1 cellular context compared by ENCODE assay signal in genomic region chr3:185750015-185750414, GRCh38.
TF ChIP-seq lines count a peak whose summit lies in the region.

No MANE protein-coding gene starts in this region.

TF ChIP-seq in GM23338, 12 proteins besides CTCF, POLR2A, EP300 and RAD21 (continued from another document):
- TF ChIP-seq REST (IDR thresholded peaks at IDR 0.05; ENCODE audit: unreplicated experiment) (no peak), POLR2AphosphoS5 (IDR thresholded peaks at IDR 0.05; ENCODE audit: low read depth) (no peak)
